9 cellular contexts compared by ENCODE assay signal in genomic region chr16:80932725-80933124, GRCh38.
DNase-seq lines count a peak whose midpoint lies in the region; ATAC-seq and TF ChIP-seq lines count a peak whose summit lies in the region.
"Had no signal": no experiment of that assay in that cellular context is flagged by ENCODE, and none has a peak within 500 bp of the region (broad histone marks: within the 10 kb centered on the region; RNA-seq: fewer than 3 reads in every experiment).

No MANE protein-coding gene starts in this region.

- H3K4me1 ChIP-seq in SJSA1 (replicated peaks) = peaks cover 20% of the 10 kb centered on the region
- peaks cover 13 to 28% (median 25%) of the 10 kb centered on the region in 4 donors for H3K4me1 ChIP-seq in esophagus muscularis mucosa
- no peaks in the 10 kb centered on the region for H3K4me1 ChIP-seq in effector memory CD4-positive, alpha-beta T cell (ENCODE audit: control insufficient read depth, insufficient read depth, low read length, poor library complexity, severe bottlenecking)

- peaks cover 7 to 9% of the 10 kb centered on the region in 2 donors for H3K4me1 Mint-ChIP-seq in natural killer cell treated with Interleukin-12 subunit alpha and Interleukin-12 subunit beta and Interleukin-15 and Interleukin-18, amount 100 ng/mL, for 72 hours (ENCODE audit: low read depth in 2 of 2)

- no peaks in the 10 kb centered on the region for H3K36me3 Mint-ChIP-seq in natural killer cell treated with Interleukin-12 subunit alpha and Interleukin-12 subunit beta and Interleukin-15 and Interleukin-18, amount 100 ng/mL, for 72 hours

- no peaks in the 10 kb centered on the region for H3K27me3 ChIP-seq in SJSA1 (replicated peaks)
- H3K27me3 ChIP-seq in esophagus muscularis mucosa = no peaks in the 10 kb centered on the region
- no peaks in the 10 kb centered on the region for H3K27me3 ChIP-seq in effector memory CD4-positive, alpha-beta T cell (replicated peaks; ENCODE audit: control insufficient read depth, insufficient read depth, low read length, poor library complexity, severe bottlenecking)

- H3K27ac Mint-ChIP-seq in natural killer cell treated with Interleukin-12 subunit alpha and Interleukin-12 subunit beta and Interleukin-15 and Interleukin-18, amount 100 ng/mL, for 72 hours = no peak overlapping the region
- H3K27ac Mint-ChIP-seq: dendritic cell treated with granulocyte-macrophage colony-stimulating factor and Interleukin-4, amounts not matched to agents 40 ng/mL and 50 ng/mL, for 4 days had no signal

- TF ChIP-seq POLR2A in esophagus muscularis mucosa (IDR thresholded peaks at IDR 0.05; ENCODE audit: low read depth) = no peak

- no peak for TF ChIP-seq CTCF in esophagus muscularis mucosa (IDR thresholded peaks at IDR 0.05)

- H3K27ac ChIP-seq in SJSA1 = peak overlapping the region; percentile 69
- peak overlapping the region; percentile 83 to 90 (median 87) for H3K27ac ChIP-seq in esophagus muscularis mucosa (replicated peaks in 1 of 4)
- no peak overlapping the region for H3K27ac ChIP-seq in effector memory CD4-positive, alpha-beta T cell (ENCODE audit: insufficient read depth, low read length, poor library complexity, severe bottlenecking)

- H3K27me3 Mint-ChIP-seq in natural killer cell treated with Interleukin-12 subunit alpha and Interleukin-12 subunit beta and Interleukin-15 and Interleukin-18, amount 100 ng/mL, for 72 hours = peaks cover 30 to 57% of the 10 kb centered on the region in 2 donors

- peak overlapping the region; percentile 60 for H3K4me3 Mint-ChIP-seq in natural killer cell treated with Interleukin-12 subunit alpha and Interleukin-12 subunit beta and Interleukin-15 and Interleukin-18, amount 100 ng/mL, for 72 hours
- H3K4me3 Mint-ChIP-seq: dendritic cell treated with granulocyte-macrophage colony-stimulating factor and Interleukin-4, amounts not matched to agents 40 ng/mL and 50 ng/mL, for 4 days had no signal

- H3K36me3 ChIP-seq in SJSA1 = no peaks in the 10 kb centered on the region
- no peaks in the 10 kb centered on the region for H3K36me3 ChIP-seq in esophagus muscularis mucosa
- no peaks in the 10 kb centered on the region for H3K36me3 ChIP-seq in effector memory CD4-positive, alpha-beta T cell (ENCODE audit: control insufficient read depth, insufficient read depth, low read length)

- H3K4me3 ChIP-seq in SJSA1 (peak overlapping the region; percentile 34), esophagus muscularis mucosa (peak overlapping the region; percentile 56 to 60 (median 58))
- no peak overlapping the region for H3K4me3 ChIP-seq in effector memory CD4-positive, alpha-beta T cell (ENCODE audit: insufficient read depth, low read depth, low read length, poor library complexity, severe bottlenecking)

- WGBS in esophagus muscularis mucosa = 39% methylated on average over 22 of the region's 22 CpGs

- ATAC-seq in natural killer cell treated with Interleukin-12 subunit alpha and Interleukin-12 subunit beta and Interleukin-15 and Interleukin-18, amount 100 ng/mL, for 72 hours = no peak
- ATAC-seq in HG02571 (IDR thresholded peaks at IDR 0.05; ENCODE audit: unreplicated experiment) = no peak

- no peaks in the 10 kb centered on the region for H3K9me3 Mint-ChIP-seq in natural killer cell treated with Interleukin-12 subunit alpha and Interleukin-12 subunit beta and Interleukin-15 and Interleukin-18, amount 100 ng/mL, for 72 hours
- H3K9me3 Mint-ChIP-seq: dendritic cell treated with granulocyte-macrophage colony-stimulating factor and Interleukin-4, amounts not matched to agents 40 ng/mL and 50 ng/mL, for 4 days had no signal

- no peaks in the 10 kb centered on the region for H3K9me3 ChIP-seq in SJSA1 (replicated peaks)
- H3K9me3 ChIP-seq in esophagus muscularis mucosa = no peaks in the 10 kb centered on the region
- no peaks in the 10 kb centered on the region for H3K9me3 ChIP-seq in effector memory CD4-positive, alpha-beta T cell (ENCODE audit: control insufficient read depth, low read length)

- DNase-seq in AG20443 (ENCODE audit: low spot score) = peak; percentile 89
- DNase-seq in SJSA1 (ENCODE audit: low read depth in 1 of 2, low spot score in 2 of 2) = peak in 1 of 2 experiments; percentile 71
- DNase-seq in esophagus muscularis mucosa (ENCODE audit: extremely low spot score) = no peak
- no peak for DNase-seq in natural killer cell treated with Interleukin-12 subunit alpha and Interleukin-12 subunit beta and Interleukin-15 and Interleukin-18, amount 100 ng/mL, for 72 hours (ENCODE audit: low spot score)
- no peak for DNase-seq in effector memory CD4-positive, alpha-beta T cell
- no peak for DNase-seq in OCI-M2 (lab: John Stamatoyannopoulos, UW; ENCODE audit: unreplicated experiment)
- no peak for DNase-seq in Ammon's horn (ENCODE audit: low spot score)

- intact Hi-C loops in esophagus muscularis mucosa (cut with DNase I) = no loop called here

- no peak for TF ChIP-seq EP300 in esophagus muscularis mucosa (IDR thresholded peaks at IDR 0.05)
